28 cellular contexts compared by ENCODE assay signal in genomic region chr2:31366733-31367132, GRCh38. TPM values are rescaled to one million over a fixed set of nuclear protein-coding genes. Genes with fewer than 3 reads are reported as not detected.
"Had no signal": no experiment of that assay in that cellular context is flagged by ENCODE, and none has a peak within 500 bp of the region (broad histone marks: within the 10 kb centered on the region; RNA-seq: fewer than 3 reads in every experiment).

No MANE protein-coding gene starts in this region.

- H3K4me3 Mint-ChIP-seq: mesothelial cell of epicardium; naive thymus-derived CD4-positive, alpha-beta T cell; natural killer cell treated with Interleukin-12 subunit alpha and Interleukin-12 subunit beta and Interleukin-15 and Interleukin-18, amount 100 ng/mL, for 72 hours; stimulated activated naive CD8-positive, alpha-beta T cell treated with anti-CD3 and anti-CD28 coated beads, Interleukin-15, amount 100 ng/mL, for 72 hours; type B pancreatic cell had no signal

- H3K27me3 ChIP-seq: hepatocyte, pancreas, tibial nerve, uterus had no signal

- H3K9me3 ChIP-seq: left ventricle myocardium inferior, pancreas, prostate gland, tibial nerve, uterus had no signal

- H3K4me1 Mint-ChIP-seq: mesothelial cell of epicardium; naive thymus-derived CD4-positive, alpha-beta T cell; stimulated activated naive CD8-positive, alpha-beta T cell treated with anti-CD3 and anti-CD28 coated beads, Interleukin-15, amount 100 ng/mL, for 72 hours had no signal

- H3K36me3 ChIP-seq: left ventricle myocardium inferior, pancreas, prostate gland, tibial nerve, uterus had no signal

- ATAC-seq: naive thymus-derived CD4-positive, alpha-beta T cell; pancreas; right cardiac atrium; sciatic nerve; stimulated activated naive CD8-positive, alpha-beta T cell treated with anti-CD3 and anti-CD28 coated beads, Interleukin-15, amount 100 ng/mL, for 72 hours had no signal

- H3K4me1 ChIP-seq: left ventricle myocardium inferior, pancreas, prostate gland, tibial nerve, uterus had no signal

- H3K36me3 Mint-ChIP-seq: naive thymus-derived CD4-positive, alpha-beta T cell; natural killer cell treated with Interleukin-12 subunit alpha and Interleukin-12 subunit beta and Interleukin-15 and Interleukin-18, amount 100 ng/mL, for 72 hours; type B pancreatic cell had no signal

- H3K4me3 ChIP-seq: hepatocyte, left ventricle myocardium inferior, lung, pancreas, prostate gland, skin epidermis, tibial nerve, uterus had no signal

- H3K9me3 Mint-ChIP-seq: mesothelial cell of epicardium; naive thymus-derived CD4-positive, alpha-beta T cell; natural killer cell treated with Interleukin-12 subunit alpha and Interleukin-12 subunit beta and Interleukin-15 and Interleukin-18, amount 100 ng/mL, for 72 hours; stimulated activated naive CD8-positive, alpha-beta T cell treated with anti-CD3 and anti-CD28 coated beads, Interleukin-15, amount 100 ng/mL, for 72 hours; type B pancreatic cell had no signal

- H3K27ac ChIP-seq: hepatocyte, left ventricle myocardium inferior, pancreas, prostate gland, skin epidermis, tibial nerve, uterus had no signal

- H3K27ac Mint-ChIP-seq: mesothelial cell of epicardium; naive thymus-derived CD4-positive, alpha-beta T cell; natural killer cell treated with Interleukin-12 subunit alpha and Interleukin-12 subunit beta and Interleukin-15 and Interleukin-18, amount 100 ng/mL, for 72 hours; stimulated activated naive CD8-positive, alpha-beta T cell treated with anti-CD3 and anti-CD28 coated beads, Interleukin-15, amount 100 ng/mL, for 72 hours; type B pancreatic cell had no signal

- DNase-seq: islet precursor cell; left ventricle myocardium inferior; mesendoderm; naive thymus-derived CD4-positive, alpha-beta T cell; nucleus accumbens; pancreas; posterior cingulate gyrus; retina; right cardiac atrium; stimulated activated CD4-positive, alpha-beta T cell treated with anti-CD3 and anti-CD28 coated beads, Interleukin-12 subunit alpha, Interleukin-12 subunit beta, amount 100 ng/mL, for 4 hours; stimulated activated CD4-positive, alpha-beta T cell treated with anti-CD3 and anti-CD28 coated beads, Interleukin-15, amount 100 ng/mL, for 24 hours; stimulated activated CD4-positive, alpha-beta T cell treated with anti-CD3 and anti-CD28 coated beads, Interleukin-2, amount 100 ng/mL, for 24 hours; stimulated activated CD4-positive, alpha-beta T cell treated with anti-CD3 and anti-CD28 coated beads, Interleukin-4, amount 100 ng/mL, for 1 hour; stimulated activated naive CD4-positive, alpha-beta T cell treated with Interleukin-2 at 50 U/mL for 16 hours; stimulated activated naive CD8-positive, alpha-beta T cell treated with anti-CD3 and anti-CD28 coated beads, Interleukin-15, amount 100 ng/mL, for 72 hours; substantia nigra; uterus had no signal

RNA-seq across cellular contexts. Expression of gene XDH, which starts 47.8 kb away (rescaled TPM):
- total RNA-seq: mononuclear cell, temporal lobe had no signal
